15 cellular contexts compared by ENCODE assay signal in genomic region chr9:116477584-116478141, GRCh38.
"Had no signal": no experiment of that assay in that cellular context is flagged by ENCODE, and none has a peak within 500 bp of the region (broad histone marks: within the 10 kb centered on the region; RNA-seq: fewer than 3 reads in every experiment).

No MANE protein-coding gene starts in this region.

- H3K27me3 Mint-ChIP-seq: naive thymus-derived CD8-positive, alpha-beta T cell; T-cell had no signal

- ATAC-seq: activated CD4-positive, CD25-positive, alpha-beta regulatory T cell treated with anti-CD3 and anti-CD28 coated beads, Interleukin-2, amount 50 U/mL, for 24 hours; naive thymus-derived CD8-positive, alpha-beta T cell; T-cell had no signal

- H3K4me1 Mint-ChIP-seq: T-cell had no signal

- H3K4me3 ChIP-seq: adrenal gland, esophagus squamous epithelium, transverse colon had no signal

- H3K27me3 ChIP-seq: adrenal gland, transverse colon had no signal

- H3K9me3 ChIP-seq: adrenal gland, esophagus squamous epithelium, SK-N-SH, transverse colon had no signal

- H3K9me2 ChIP-seq: SK-N-SH had no signal

- H3K36me3 ChIP-seq: adrenal gland, esophagus squamous epithelium, transverse colon had no signal

- H3K27ac ChIP-seq: transverse colon had no signal

- H3K9me3 Mint-ChIP-seq: T-cell had no signal

- H3K4me2 ChIP-seq: SK-N-SH had no signal

- H3K4me3 Mint-ChIP-seq: naive thymus-derived CD8-positive, alpha-beta T cell; T-cell had no signal

- DNase-seq: activated naive CD4-positive, alpha-beta T cell treated with anti-CD3 and anti-CD28 coated beads, Interleukin-2, amount 50 U/mL, for 16 hours; central memory CD4-positive, alpha-beta T cell; effector CD8-positive, alpha-beta T cell; esophagus squamous epithelium; naive thymus-derived CD8-positive, alpha-beta T cell; occipital lobe; SK-N-SH; small intestine; stimulated activated CD4-positive, alpha-beta T cell treated with anti-CD3 and anti-CD28 coated beads, Interleukin-4, amount 100 ng/mL, for 24 hours; stimulated activated naive CD4-positive, alpha-beta T cell treated with Interleukin-2 at 50 U/mL for 16 hours; T-cell; T-helper 9 cell; transverse colon had no signal

- H3K9ac ChIP-seq: SK-N-SH had no signal

- H3K27ac Mint-ChIP-seq: T-cell had no signal
